Comparison of ENCODE assay signal across 28 cellular contexts in genomic region chr6:116307001-116307400, GRCh38.
"Had no signal": no experiment of that assay in that cellular context is flagged by ENCODE, and none has a peak within 500 bp of the region (broad histone marks: within the 10 kb centered on the region; RNA-seq: fewer than 3 reads in every experiment).

No MANE protein-coding gene starts in this region.

- H3K27me3 ChIP-seq: ascending aorta, MG63, SJSA1 had no signal

- H3K4me1 ChIP-seq: ascending aorta, SJSA1 had no signal

- H3K36me3 ChIP-seq: ascending aorta, MG63, SJSA1 had no signal

- H3K4me3 ChIP-seq: ascending aorta, MG63, SJSA1 had no signal

- ATAC-seq: activated CD8-positive, alpha-beta T cell treated with anti-CD3 and anti-CD28 coated beads for 36 hours; activated T-cell treated with anti-CD3 and anti-CD28 coated beads, Interleukin-2, amount 50 U/mL, for 72 hours; activated T-helper 17 cell treated with anti-CD3 and anti-CD28 coated beads, Interleukin-2, amount 50 U/mL, for 72 hours had no signal

- H3K27ac ChIP-seq: ascending aorta, SJSA1 had no signal

- DNase-seq: activated CD4-positive, alpha-beta T cell treated with anti-CD3 and anti-CD28 coated beads, Interleukin-2, amount 10 ng/mL, durations not matched to agents 24 days and 14 days; activated CD4-positive, alpha-beta T cell treated with anti-CD3 and anti-CD28 coated beads, Interleukin-2, amount 50 U/mL, for 4 hours; activated CD8-positive, alpha-beta T cell treated with anti-CD3 and anti-CD28 coated beads for 36 hours; activated effector memory CD4-positive, alpha-beta T cell treated with anti-CD3 and anti-CD28 coated beads, Interleukin-2, amount 50 U/mL, for 16 hours; activated naive CD4-positive, alpha-beta T cell; activated naive CD4-positive, alpha-beta T cell treated with anti-CD3 and anti-CD28 coated beads, Interleukin-2, amount 50 U/mL, for 16 hours; activated naive CD8-positive, alpha-beta T cell treated with anti-CD3 and anti-CD28 coated beads for 36 hours; activated T-cell treated with anti-CD3 and anti-CD28 coated beads, Interleukin-2, amount 50 U/mL, for 1 hour; activated T-cell treated with anti-CD3 and anti-CD28 coated beads, Interleukin-2, amount 50 U/mL, for 72 hours; amniotic stem cell; Kasumi-1; MG63; NCI-H1048; NCI-H1105 treated with DMSO at 0.1 percent for 48 hours; NCI-H1436; NCI-H1694; NCI-H1930; NCI-H2081 treated with DMSO at 0.1 percent for 48 hours; NCI-H226; NCI-H446 treated with DMSO at 0.1 percent for 48 hours; NCI-H524; NK-92 treated with Interleukin-12 subunit alpha and Interleukin-12 subunit beta, amount 100 ng/mL, for 24 hours; OCI-M1; Right ventricle myocardium superior; SK-N-SH had no signal

- H3K9me3 ChIP-seq: ascending aorta, MG63, SJSA1, SK-N-SH had no signal
